Comparison of ENCODE assay signal across 23 cellular contexts in genomic region chr4:122815248-122815647, GRCh38. TPM values are rescaled to one million over a fixed set of nuclear protein-coding genes. Genes with fewer than 3 reads are reported as not detected.
DNase-seq lines count a peak whose midpoint lies in the region; ATAC-seq, FAIRE-seq and TF ChIP-seq lines count a peak whose summit lies in the region.
"Had no signal": no experiment of that assay in that cellular context is flagged by ENCODE, and none has a peak within 500 bp of the region (broad histone marks: within the 10 kb centered on the region; RNA-seq: fewer than 3 reads in every experiment).

No MANE protein-coding gene starts in this region.

- H3K36me3 ChIP-seq in GM12878 (ENCODE audit: control insufficient read depth in 2 of 2, insufficient read depth in 2 of 2, low read length in 1 of 2) (no peaks in the 10 kb centered on the region), PC-3 (ENCODE audit: low read depth, low read length) (no peaks in the 10 kb centered on the region), tibial artery (no peaks in the 10 kb centered on the region)
- H3K36me3 ChIP-seq: BLaER1 treated with 17β-estradiol and CSF1 and Interleukin-3, amounts not matched to agents 10 nM and 100 nM had no signal

- BruUV-seq in GM12878 (replicated peaks; lab: Mats Ljungman, UMichigan) (no TSS peak), PC-3 (replicated peaks; lab: Mats Ljungman, UMichigan) (no TSS peak)

- CTCF ChIA-PET in GM12878 (lab: Yijun Ruan, JAX): no interaction called here
- CTCF ChIA-PET in PC-3 (lab: Charles Lee): no interaction called here

- H3K4me2 ChIP-seq in GM12878 (ENCODE audit: control insufficient read depth, insufficient read depth): no peak overlapping the region
- no peak overlapping the region for H3K4me2 ChIP-seq in PC-3 (ENCODE audit: low read length)
- H3K4me2 ChIP-seq: BLaER1 treated with 17β-estradiol and CSF1 and Interleukin-3, amounts not matched to agents 10 nM and 100 nM had no signal

- H3K27ac ChIP-seq in GM12878 (ENCODE audit: control insufficient read depth, insufficient read depth) (no peak overlapping the region), PC-3 (ENCODE audit: low read length) (no peak overlapping the region), tibial artery (no peak overlapping the region)
- H3K27ac ChIP-seq: BLaER1 treated with 17β-estradiol and CSF1 and Interleukin-3, amounts not matched to agents 10 nM and 100 nM had no signal

- H3K4me1 ChIP-seq in GM12878 (ENCODE audit: control insufficient read depth, insufficient read depth, low read length): peaks cover 10% of the 10 kb centered on the region
- no peaks in the 10 kb centered on the region for H3K4me1 ChIP-seq in PC-3 (ENCODE audit: insufficient read depth, low read length)
- no peaks in the 10 kb centered on the region for H3K4me1 ChIP-seq in tibial artery
- H3K4me1 ChIP-seq: BLaER1 treated with 17β-estradiol and CSF1 and Interleukin-3, amounts not matched to agents 10 nM and 100 nM had no signal

- TF ChIP-seq EP300 in GM12878 (IDR thresholded peaks at IDR 0.05; ENCODE audit: borderline replicate concordance in 1 of 2, control insufficient read depth in 1 of 2, low read depth in 2 of 2, low read length in 2 of 2): no peak

- H3F3A ChIP-seq in PC-3 (ENCODE audit: low read length, unreplicated experiment): no peaks in the 10 kb centered on the region

- no peak for TF ChIP-seq POLR2A in GM12878 (IDR thresholded peaks at IDR 0.05; ENCODE audit: low read depth, low read length)

- no peak overlapping the region for H2AFZ ChIP-seq in GM12878 (ENCODE audit: control insufficient read depth, low read depth, low read length)
- H2AFZ ChIP-seq in PC-3 (ENCODE audit: low read length): no peak overlapping the region

- no peaks in the 10 kb centered on the region for H3K27me3 ChIP-seq in GM12878 (replicated peaks in 1 of 2; ENCODE audit: control insufficient read depth in 2 of 2, insufficient read depth in 2 of 2, low read length in 1 of 2)
- H3K27me3 ChIP-seq in PC-3 (ENCODE audit: low read length): no peaks in the 10 kb centered on the region
- no peaks in the 10 kb centered on the region for H3K27me3 ChIP-seq in tibial artery

- ATAC-seq in GM18867 (IDR thresholded peaks at IDR 0.05; ENCODE audit: unreplicated experiment): peak; percentile 63
- peak; percentile 56 for ATAC-seq in GM21515 (IDR thresholded peaks at IDR 0.05; ENCODE audit: unreplicated experiment)
- ATAC-seq in HG03095 (IDR thresholded peaks at IDR 0.05; ENCODE audit: unreplicated experiment): peak; percentile 44
- peak; percentile 69 for ATAC-seq in GM12878
- ATAC-seq in GM19351 (IDR thresholded peaks at IDR 0.05; ENCODE audit: unreplicated experiment): no peak
- ATAC-seq in Right ventricle myocardium inferior: no peak
- no peak for ATAC-seq in PC-3
- ATAC-seq: CD8-positive, alpha-beta T cell; HCT116 had no signal

- POLR2A ChIA-PET in GM12878 (lab: Charles Lee): no interaction called here
- POLR2A ChIA-PET in PC-3 (lab: Charles Lee; ENCODE audit: unreplicated experiment): no interaction called here

- WGBS in GM12878 (ENCODE audit: insufficient coverage, insufficient replicate concordance, low lambda C conversion rate, missing lambda C conversion rate): 68% methylated on average over 6 of the region's 6 CpGs

- in situ Hi-C loops in GM12878 (cut with MboI): no loop called here

- H4K20me1 ChIP-seq in GM12878 (ENCODE audit: control insufficient read depth, insufficient read depth): no peaks in the 10 kb centered on the region
- H4K20me1 ChIP-seq in PC-3 (ENCODE audit: low read length): no peaks in the 10 kb centered on the region
- H4K20me1 ChIP-seq: BLaER1 treated with 17β-estradiol and CSF1 and Interleukin-3, amounts not matched to agents 10 nM and 100 nM had no signal

- TF ChIP-seq CTCF in GM12878 (IDR thresholded peaks at IDR 0.05 in 2 of 3, conservative IDR thresholded peaks at IDR 0.05 in 1 of 3; ENCODE audit: control insufficient read depth in 2 of 3, extremely low read depth in 1 of 3, insufficient read depth in 1 of 3, low read depth in 3 of 3, low read length in 3 of 3): no peak
- no peak for TF ChIP-seq CTCF in PC-3 (conservative IDR thresholded peaks at IDR 0.05; ENCODE audit: low read depth, low read length)
- no peak for TF ChIP-seq CTCF in tibial artery (IDR thresholded peaks at IDR 0.05)

- RAD21 ChIA-PET in GM12878 (lab: Charles Lee; ENCODE audit: unreplicated experiment): interaction anchor here (0.7 to 1.0 kb wide), 2 partner anchors 24 to 99 kb away, joined by 3 to 4 read pairs; no protein-coding TSS in a partner anchor

- SMC1A ChIA-PET in GM12878 (lab: Charles Lee; ENCODE audit: uncharacterized antibody, unreplicated experiment): interaction anchor here (0.8 kb wide), 1 partner anchor 9 kb away, joined by 3 read pairs; no protein-coding TSS in a partner anchor

- H3K9me3 ChIP-seq in GM12878 (replicated peaks; ENCODE audit: control insufficient read depth, insufficient read depth, low read length) (no peaks in the 10 kb centered on the region), PC-3 (ENCODE audit: low read length) (no peaks in the 10 kb centered on the region), tibial artery (no peaks in the 10 kb centered on the region)

- DNase-seq in GM12878 (ENCODE audit: low read depth, low spot score): no peak
- DNase-seq in Right ventricle myocardium inferior (ENCODE audit: missing footprints): no peak
- DNase-seq in PC-3: no peak
- no peak for DNase-seq in tibial artery
- DNase-seq: Calu3; CD8-positive, alpha-beta T cell; DMS79 treated with DMSO at 0.1 percent for 48 hours; GF-D8; GOT3; H7; HFFc6; IMR-90; Karpas-422; KBM-7 had no signal

- no peak for FAIRE-seq in GM12878 (lab: Jason Lieb, UNC)
- FAIRE-seq: GM12891, HTR-8/SVneo had no signal

- intact Hi-C loops in GM12878 (cut with micrococcal nuclease; ENCODE audit: unreplicated experiment) (no loop called here), Right ventricle myocardium inferior (cut with DNase I) (no loop called here), PC-3 (cut with micrococcal nuclease) (no loop called here), tibial artery (cut with DNase I; ENCODE audit: low total_unique reads) (no loop called here)

- H3K79me2 ChIP-seq in GM12878 (ENCODE audit: control insufficient read depth, insufficient read depth, low read length) (no peaks in the 10 kb centered on the region), PC-3 (ENCODE audit: low read length) (no peaks in the 10 kb centered on the region)

- TF ChIP-seq RAD21 in GM12878 (IDR thresholded peaks at IDR 0.05; ENCODE audit: insufficient read depth, low read depth, low read length): no peak

- H3K9ac ChIP-seq in GM12878 (ENCODE audit: control insufficient read depth, insufficient read depth, low read length) (no peak overlapping the region), PC-3 (ENCODE audit: low read length) (no peak overlapping the region)
- H3K9ac ChIP-seq: BLaER1 treated with 17β-estradiol and CSF1 and Interleukin-3, amounts not matched to agents 10 nM and 100 nM had no signal

- H3K4me3 ChIP-seq in GM12878 (no peak overlapping the region), PC-3 (ENCODE audit: low read length) (no peak overlapping the region), tibial artery (no peak overlapping the region)
- H3K4me3 ChIP-seq: BLaER1 treated with 17β-estradiol and CSF1 and Interleukin-3, amounts not matched to agents 10 nM and 100 nM had no signal

- H3K9me2 ChIP-seq in PC-3 (replicated peaks; ENCODE audit: low read length): no peaks in the 10 kb centered on the region

TF ChIP-seq in GM12878, 131 proteins besides CTCF, POLR2A, EP300 and RAD21 (continues in another document):
- TF ChIP-seq STAT1 (conservative IDR thresholded peaks at IDR 0.05): no peak
- no peak for TF ChIP-seq YY1 (IDR thresholded peaks at IDR 0.05; ENCODE audit: low read depth, low read length)
- no peak for TF ChIP-seq USF2 (IDR thresholded peaks at IDR 0.05; ENCODE audit: borderline replicate concordance, low read depth, low read length)
- TF ChIP-seq BMI1 (IDR thresholded peaks at IDR 0.05; ENCODE audit: borderline replicate concordance): no peak
- TF ChIP-seq ATF2 (IDR thresholded peaks at IDR 0.05; ENCODE audit: low read length): no peak
- TF ChIP-seq SIX5 (IDR thresholded peaks at IDR 0.05; ENCODE audit: low read depth, low read length, severe bottlenecking): no peak

RNA-seq across cellular contexts. Expression of gene FGF2, which starts 11.4 kb away (rescaled TPM):
- total RNA-seq in GM12878 (2013; cell fraction: nucleolus; rRNA removed): not detected in 2 replicates
- total RNA-seq in GM12878 (2014; rRNA removed) (0.51 and 0.76 TPM in 2 replicates), GM12878 (2014; rRNA removed; fragmentation: Illumina TruSeq; extraction: Trizol) (0.69 and 0.72 TPM in 2 replicates), GM12878 (2021) (1.5 and 1.7 TPM in 2 replicates), Right ventricle myocardium inferior (5.5 TPM), PC-3 (2014; rRNA removed) (4.0 and 4.1 TPM in 2 replicates)
- 0.54 TPM for polyA plus RNA-seq in GM12878 (2011; ENCODE audit: low read depth)
- polyA plus RNA-seq in GM12878 (2011; rRNA removed) (0.14 and 0.16 TPM in 2 replicates), GM12878 (2014; fragmentation: Illumina TruSeq; extraction: Trizol) (0.63 and 0.68 TPM in 2 replicates), GM12878 (2014; fragmentation: Nextera tagmentation; extraction: Ambion mirVana) (under 1 TPM; 0.13 to 0.22 TPM), GM12878 (2014; rRNA removed) (0.28 and 0.91 TPM in 2 replicates), GM12878 (2016; fragmentation: Nextera tagmentation; extraction: Ambion mirVana) (under 1 TPM; 0.20 to 0.21 TPM)
- 0.04 and 0.05 TPM in 2 replicates for polyA plus RNA-seq in GM12878 (2011; cell fraction: cytosol; rRNA removed)
- polyA plus RNA-seq in GM12878 (2011; cell fraction: nucleus; rRNA removed): 0.03 and 0.10 TPM in 2 replicates
- 0.65 and 0.92 TPM in 2 replicates for polyA plus RNA-seq in GM12878 (2012)
- 0.05 and 0.51 TPM in 2 replicates for polyA minus RNA-seq in GM12878 (2011; rRNA and poly(A)+ RNA removed)
- 0.21 TPM in 1 of 2 replicates, not detected in the other for polyA minus RNA-seq in GM12878 (2011; cell fraction: cytosol; rRNA and poly(A)+ RNA removed)
- under 0.01 and 0.10 TPM in 2 replicates for polyA minus RNA-seq in GM12878 (2011; cell fraction: nucleus; rRNA and poly(A)+ RNA removed)
- total RNA-seq: B cell; CD8-positive, alpha-beta T cell had no signal

Comparison
In these comparisons a context has a peak if more than half of its experiments do, and no peak if none do; other contexts are left out.
1. ATAC-seq: peak in GM18867 (single experiment), GM21515 (single experiment), HG03095 (single experiment) and GM12878 (single experiment); none in GM19351 (single experiment), Right ventricle myocardium inferior (single experiment) and PC-3 (single experiment).